Comparison of ENCODE assay signal across 11 cellular contexts in the genomic region with DNA sequence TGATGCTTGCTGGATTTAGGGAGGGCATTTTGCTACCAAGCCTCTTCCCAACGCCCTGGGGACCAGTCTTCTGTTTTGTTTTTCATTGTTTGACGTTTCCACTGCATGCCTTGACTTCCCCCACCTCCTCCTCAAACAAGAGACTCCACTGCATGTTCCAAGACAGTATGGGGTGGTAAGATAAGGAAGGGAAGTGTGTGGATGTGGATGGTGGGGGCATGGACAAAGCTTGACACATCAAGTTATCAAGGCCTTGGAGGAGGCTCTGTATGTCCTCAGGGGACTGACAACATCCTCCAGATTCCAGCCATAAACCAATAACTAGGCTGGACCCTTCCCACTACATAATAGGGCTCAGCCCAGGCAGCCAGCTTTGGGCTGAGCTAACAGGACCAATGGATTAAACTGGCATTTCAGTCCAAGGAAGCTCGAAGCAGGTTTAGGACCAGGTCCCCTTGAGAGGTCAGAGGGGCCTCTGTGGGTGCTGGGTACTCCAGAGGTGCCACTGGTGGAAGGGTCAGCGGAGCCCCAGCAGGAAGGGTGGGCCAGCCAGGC. TPM values are rescaled to one million over a fixed set of nuclear protein-coding genes. Genes with fewer than 3 reads are reported as not detected.
DNase-seq lines count a peak whose midpoint lies in the region; ATAC-seq and TF ChIP-seq lines count a peak whose summit lies in the region.
"Had no signal": no experiment of that assay in that cellular context is flagged by ENCODE, and none has a peak within 500 bp of the region (broad histone marks: within the 10 kb centered on the region; RNA-seq: fewer than 3 reads in every experiment).

No MANE protein-coding gene starts in this region.

- peak overlapping the region; percentile 56 for H3K4ac ChIP-seq in trophoblast cell (ENCODE audit: low read depth, low read length)
- H3K4ac ChIP-seq in mesendoderm (ENCODE audit: low read depth, low read length), result no peak overlapping the region

- peak overlapping the region; percentile 99 for H4K91ac ChIP-seq in trophoblast cell (ENCODE audit: low read depth, low read length)

- H3K36me3 Mint-ChIP-seq in CD4-positive, CD25-positive, alpha-beta regulatory T cell, result peaks cover 10% of the 10 kb centered on the region

- H2AFZ ChIP-seq in trophoblast cell (ENCODE audit: insufficient read depth, low read length, poor library complexity), result no peak overlapping the region

- peak overlapping the region; percentile 85 for H4K8ac ChIP-seq in trophoblast cell (ENCODE audit: low read depth, low read length)
- H4K8ac ChIP-seq in mesendoderm (ENCODE audit: low read depth, low read length), result no peak overlapping the region

- H2BK12ac ChIP-seq in trophoblast cell (ENCODE audit: low read length), result peak overlapping the region; percentile 91

- H3K4me3 Mint-ChIP-seq in CD4-positive, CD25-positive, alpha-beta regulatory T cell, result peak overlapping the region; percentile 61 to 89 (median 80)

- no peaks in the 10 kb centered on the region for H3K27me3 Mint-ChIP-seq in CD4-positive, CD25-positive, alpha-beta regulatory T cell
- H3K27me3 Mint-ChIP-seq: activated T-cell treated with anti-CD3 and anti-CD28 coated beads, Interleukin-2, amount 50 U/mL, for 24 hours had no signal

- H3K36me3 ChIP-seq in CD4-positive, CD25-positive, alpha-beta regulatory T cell (ENCODE audit: control insufficient read depth, insufficient read depth, low read length), result peaks cover 16% of the 10 kb centered on the region
- H3K36me3 ChIP-seq in Panc1 (ENCODE audit: control insufficient read depth, insufficient read depth, low read length) (no peaks in the 10 kb centered on the region; the same call in 1 of the 2 replicates), esophagus squamous epithelium (peaks cover 0 to 62% (median 5%) of the 10 kb centered on the region in 3 donors), trophoblast cell (ENCODE audit: control insufficient read depth in 1 of 2, insufficient read depth in 2 of 2, low read length in 2 of 2) (peaks cover 24 to 31% of the 10 kb centered on the region in 2 experiments), mesendoderm (ENCODE audit: control insufficient read depth, insufficient read depth, low read length) (peaks cover 2% of the 10 kb centered on the region), WERI-Rb-1 (peaks cover 14% of the 10 kb centered on the region)

- TF ChIP-seq CTCF in Panc1 (IDR thresholded peaks at IDR 0.05) (no peak), esophagus squamous epithelium (IDR thresholded peaks at IDR 0.05) (no peak), WERI-Rb-1 (IDR thresholded peaks at IDR 0.05; ENCODE audit: low read depth, low read length) (no peak)

- in situ Hi-C loops in Panc1 (cut with HindIII; ENCODE audit: low pct_unique_long_range_greater_than_20kb, low sequenced_read_pairs), result no loop called here

- H3K4me1 ChIP-seq in CD4-positive, CD25-positive, alpha-beta regulatory T cell (ENCODE audit: control insufficient read depth, insufficient read depth, low read length, poor library complexity, severe bottlenecking), result peaks cover 18% of the 10 kb centered on the region
- H3K4me1 ChIP-seq in Panc1 (ENCODE audit: control insufficient read depth, insufficient read depth, low read length) (peaks cover 31% of the 10 kb centered on the region), esophagus squamous epithelium (peaks cover 21 to 87% (median 59%) of the 10 kb centered on the region in 3 donors), trophoblast cell (ENCODE audit: control insufficient read depth in 1 of 2, insufficient read depth in 2 of 2, low read length in 2 of 2) (peaks cover 67 to 71% of the 10 kb centered on the region in 2 experiments), mesendoderm (ENCODE audit: control insufficient read depth, low read depth, low read length) (peaks cover 15% of the 10 kb centered on the region)

- peaks cover 24% of the 10 kb centered on the region for H3K79me2 ChIP-seq in trophoblast cell (ENCODE audit: control insufficient read depth, insufficient read depth, low read length, poor library complexity)
- H3K79me2 ChIP-seq in mesendoderm (ENCODE audit: control insufficient read depth, insufficient read depth, low read length), result no peaks in the 10 kb centered on the region

- no peak overlapping the region for H3K27ac Mint-ChIP-seq in CD4-positive, CD25-positive, alpha-beta regulatory T cell

- BruUV-seq in Panc1 (replicated peaks; lab: Mats Ljungman, UMichigan), result TSS peak; percentile 90

- peak overlapping the region; percentile 87 for H3K14ac ChIP-seq in trophoblast cell (ENCODE audit: low read length)

- peaks cover 0 to 33% (median 22%) of the 10 kb centered on the region in 4 donors for H3K4me1 Mint-ChIP-seq in CD4-positive, CD25-positive, alpha-beta regulatory T cell

- no peaks in the 10 kb centered on the region for H3K9me3 ChIP-seq in CD4-positive, CD25-positive, alpha-beta regulatory T cell (ENCODE audit: control insufficient read depth in 2 of 2, low read length in 2 of 2)
- H3K9me3 ChIP-seq in Panc1 (ENCODE audit: control insufficient read depth, insufficient read depth, low read depth, low read length), result no peaks in the 10 kb centered on the region
- no peaks in the 10 kb centered on the region for H3K9me3 ChIP-seq in esophagus squamous epithelium
- no peaks in the 10 kb centered on the region for H3K9me3 ChIP-seq in trophoblast cell (ENCODE audit: insufficient read depth, low read depth, low read length)
- H3K9me3 ChIP-seq in WERI-Rb-1 (ENCODE audit: severe bottlenecking), result no peaks in the 10 kb centered on the region

- no peak for ATAC-seq in CD4-positive, CD25-positive, alpha-beta regulatory T cell (ENCODE audit: low read depth in 2 of 2)
- ATAC-seq in Panc1, result no peak
- ATAC-seq in stimulated activated naive CD8-positive, alpha-beta T cell treated with anti-CD3 and anti-CD28 coated beads, Interleukin-15, Interleukin-2, amounts not matched to agents 100 U/mL and 50 U/mL, for 24 hours, result no peak

- H4K12ac ChIP-seq in trophoblast cell (ENCODE audit: low read depth, low read length), result peak overlapping the region; percentile 1

- no peak for DNase-seq in CD4-positive, CD25-positive, alpha-beta regulatory T cell
- no peak for DNase-seq in Panc1 (ENCODE audit: low read depth, low spot score)
- DNase-seq in esophagus squamous epithelium (lab: John Stamatoyannopoulos, UW), result no peak
- DNase-seq in trophoblast cell, result no peak
- DNase-seq in mesendoderm, result no peak
- no peak for DNase-seq in WERI-Rb-1
- no peak for DNase-seq in stimulated activated naive CD8-positive, alpha-beta T cell treated with anti-CD3 and anti-CD28 coated beads, Interleukin-15, Interleukin-2, amounts not matched to agents 100 U/mL and 50 U/mL, for 24 hours
- no peak for DNase-seq in D341Med (ENCODE audit: low spot score)

- intact Hi-C loops in Panc1 (cut with micrococcal nuclease; ENCODE audit: unreplicated experiment) (no loop called here), esophagus squamous epithelium (cut with DNase I) (loop anchor here (5.0 kb wide), 1 partner anchor 35 kb away; a partner anchor contains a TSS)

- H3K4me2 ChIP-seq in trophoblast cell (ENCODE audit: low read length) (peak overlapping the region; percentile 65), mesendoderm (ENCODE audit: low read length) (no peak overlapping the region)
- H3K4me2 ChIP-seq: KMS-11 had no signal

- H4K5ac ChIP-seq in mesendoderm (ENCODE audit: low read length), result no peak overlapping the region

- 31 to 60% methylated on average over 2 to 3 of the region's 4 CpGs for WGBS in esophagus squamous epithelium, 2 donors
- WGBS in trophoblast cell (ENCODE audit: extremely low coverage, insufficient coverage, insufficient read length), result no CpG with 5 or more reads among the region's 4 CpGs
- WGBS in mesendoderm (ENCODE audit: extremely low coverage, insufficient coverage, low lambda C conversion rate), result no CpG with 5 or more reads among the region's 4 CpGs

- no peak overlapping the region for H3K4me3 ChIP-seq in CD4-positive, CD25-positive, alpha-beta regulatory T cell (ENCODE audit: low read depth, low read length)
- H3K4me3 ChIP-seq in Panc1 (ENCODE audit: low read depth in 2 of 2, low read length in 2 of 2) (no peak overlapping the region), esophagus squamous epithelium (peak overlapping the region in 2 of 4 donors; percentile 66 to 76), trophoblast cell (ENCODE audit: low read depth, low read length) (no peak overlapping the region), mesendoderm (ENCODE audit: low read length) (no peak overlapping the region), WERI-Rb-1 (ENCODE audit: low read depth, low read length) (no peak overlapping the region)

- H3K9ac ChIP-seq in trophoblast cell (ENCODE audit: low read length) (no peak overlapping the region), mesendoderm (ENCODE audit: low read length) (no peak overlapping the region)
- H3K9ac ChIP-seq: KMS-11 had no signal

- POLR2A ChIA-PET in Panc1 (lab: Charles Lee), result no interaction called here

- H3K23ac ChIP-seq in trophoblast cell (ENCODE audit: low read length), result no peak overlapping the region
- H3K23ac ChIP-seq in mesendoderm (ENCODE audit: low read length), result no peak overlapping the region

- H3K18ac ChIP-seq in trophoblast cell (ENCODE audit: low read length) (peak overlapping the region; percentile 89), mesendoderm (ENCODE audit: low read length) (no peak overlapping the region)

- CTCF ChIA-PET in Panc1 (lab: Charles Lee), result interaction anchor here (1.0 to 1.7 kb wide), 2 partner anchors 94 to 99 kb away, joined by 4 read pairs; a partner anchor contains a TSS

- TF ChIP-seq POLR2A in esophagus squamous epithelium (IDR thresholded peaks at IDR 0.05), result no peak

- no peak overlapping the region for H2BK15ac ChIP-seq in mesendoderm (replicated peaks; ENCODE audit: low read depth)

- H2BK5ac ChIP-seq in trophoblast cell (ENCODE audit: low read depth, low read length, poor library complexity) (peak overlapping the region; percentile 83), mesendoderm (ENCODE audit: low read length) (no peak overlapping the region)

- H3K27me3 ChIP-seq in CD4-positive, CD25-positive, alpha-beta regulatory T cell (ENCODE audit: control insufficient read depth, insufficient read depth, low read length), result no peaks in the 10 kb centered on the region
- no peaks in the 10 kb centered on the region for H3K27me3 ChIP-seq in Panc1 (ENCODE audit: control insufficient read depth, insufficient read depth, low read length)
- no peaks in the 10 kb centered on the region for H3K27me3 ChIP-seq in esophagus squamous epithelium
- H3K27me3 ChIP-seq in trophoblast cell (ENCODE audit: insufficient read depth, low read length), result no peaks in the 10 kb centered on the region
- no peaks in the 10 kb centered on the region for H3K27me3 ChIP-seq in mesendoderm (ENCODE audit: insufficient read depth, low read length, poor library complexity)
- H3K27me3 ChIP-seq in WERI-Rb-1 (ENCODE audit: insufficient read depth, low read depth, severe bottlenecking), result no peaks in the 10 kb centered on the region

- H3K9me3 Mint-ChIP-seq in CD4-positive, CD25-positive, alpha-beta regulatory T cell, result no peaks in the 10 kb centered on the region
- H3K9me3 Mint-ChIP-seq: activated T-cell treated with anti-CD3 and anti-CD28 coated beads, Interleukin-2, amount 50 U/mL, for 24 hours; T-helper 2 cell treated with Interferon-gamma antibody and Interleukin-4, amounts not matched to agents 5 μg/mL and 100 μg/mL, for 36 hours had no signal

- H3K79me1 ChIP-seq in trophoblast cell (ENCODE audit: low read length) (peaks cover 80% of the 10 kb centered on the region), mesendoderm (ENCODE audit: low read length) (no peaks in the 10 kb centered on the region)

- peak overlapping the region; percentile 69 for H2AK5ac ChIP-seq in trophoblast cell (ENCODE audit: low read length)
- no peak overlapping the region for H2AK5ac ChIP-seq in mesendoderm (ENCODE audit: low read length)

- no peak overlapping the region for H3K56ac ChIP-seq in mesendoderm (ENCODE audit: low read length)

- peak overlapping the region; percentile 99 for H2BK120ac ChIP-seq in trophoblast cell (ENCODE audit: insufficient read depth, low read length, poor library complexity)
- no peak overlapping the region for H2BK120ac ChIP-seq in mesendoderm (ENCODE audit: low read depth, low read length)

- H3K27ac ChIP-seq in CD4-positive, CD25-positive, alpha-beta regulatory T cell (ENCODE audit: insufficient read depth, low read length, poor library complexity, severe bottlenecking), result no peak overlapping the region
- H3K27ac ChIP-seq in Panc1 (ENCODE audit: low read length) (no peak overlapping the region), esophagus squamous epithelium (peak overlapping the region; percentile 86 to 95 (median 94)), trophoblast cell (ENCODE audit: low read depth, low read length) (peak overlapping the region; percentile 99), mesendoderm (ENCODE audit: low read depth, low read length) (no peak overlapping the region), WERI-Rb-1 (no peak overlapping the region)
- H3K27ac ChIP-seq: KMS-11 had no signal

RNA-seq across cellular contexts. Expression of a gene that starts 23.0 kb away (rescaled TPM):
- total RNA-seq in CD4-positive, CD25-positive, alpha-beta regulatory T cell, result not detected
- polyA plus RNA-seq in CD4-positive, CD25-positive, alpha-beta regulatory T cell, result not detected
- total RNA-seq in Panc1 (2021; ENCODE audit: unreplicated experiment) (0.36 TPM), esophagus squamous epithelium (1 to 10 TPM in 3 of 4 donors, under 1 TPM in 1; 0.26 to 1.7 (median 1.5) TPM)
- 0.15 TPM for polyA plus RNA-seq in Panc1 (2012; ENCODE audit: insufficient read length)
- 0.85 and 0.88 TPM in 2 replicates for polyA plus RNA-seq in trophoblast cell (2013)
- 0.08 TPM for polyA plus RNA-seq in mesendoderm (2013, experiment 1 of 2)
- polyA plus RNA-seq in mesendoderm (2013, experiment 2 of 2), result 0.11 TPM

RNA-seq across cellular contexts. Expression of a gene that starts 27.0 kb away (rescaled TPM):
- total RNA-seq in CD4-positive, CD25-positive, alpha-beta regulatory T cell, result not detected
- not detected for polyA plus RNA-seq in CD4-positive, CD25-positive, alpha-beta regulatory T cell
- 0.57 TPM for total RNA-seq in Panc1 (2021; ENCODE audit: unreplicated experiment)
- 0.16 TPM for polyA plus RNA-seq in Panc1 (2012; ENCODE audit: insufficient read length)
- total RNA-seq in esophagus squamous epithelium, result 1 to 10 TPM in 3 of 4 donors, under 1 TPM in 1; 0.21 to 3.3 (median 2.1) TPM
- polyA plus RNA-seq in trophoblast cell (2013), result 2.5 and 3.3 TPM in 2 replicates
- 2.0 TPM for polyA plus RNA-seq in mesendoderm (2013, experiment 1 of 2)
- polyA plus RNA-seq in mesendoderm (2013, experiment 2 of 2), result 1.8 TPM

RNA-seq across cellular contexts. Expression of a gene that starts 36.1 kb away (rescaled TPM):
- total RNA-seq in CD4-positive, CD25-positive, alpha-beta regulatory T cell, result 0.35 TPM
- under 1 TPM in 1 of 4 donors, not detected in 3; 0.09 TPM for polyA plus RNA-seq in CD4-positive, CD25-positive, alpha-beta regulatory T cell
- total RNA-seq in Panc1 (2021; ENCODE audit: unreplicated experiment) (54.1 TPM), esophagus squamous epithelium (10 to 100 TPM; 36.6 to 52.5 (median 38.6) TPM)
- polyA plus RNA-seq in Panc1 (2012; ENCODE audit: insufficient read length), result 56.9 TPM
- polyA plus RNA-seq in trophoblast cell (2013), result 129 and 131 TPM in 2 replicates
- polyA plus RNA-seq in mesendoderm (2013, experiment 1 of 2), result 24.0 TPM
- polyA plus RNA-seq in mesendoderm (2013, experiment 2 of 2), result 23.6 TPM

Comparison
In these comparisons a context has a peak if more than half of its experiments do, and no peak if none do; other contexts are left out.
1. H3K27ac ChIP-seq: peak in esophagus squamous epithelium (4 of 4) and trophoblast cell (single experiment); none in CD4-positive, CD25-positive, alpha-beta regulatory T cell (single experiment), Panc1 (single experiment), mesendoderm (single experiment) and WERI-Rb-1 (single experiment).
2. RNA of a gene that starts 36.1 kb away (total RNA-seq): 54.1 TPM in Panc1 (single experiment) and 36.6 to 52.5 TPM in esophagus squamous epithelium; 0.35 TPM in CD4-positive, CD25-positive, alpha-beta regulatory T cell (single experiment); every median in the first group is over 10 times any median in the second.